In genomic region chr17:41919165-41919817, GRCh38 we compare ENCODE assay signal across 1 cellular context.
TF ChIP-seq lines count a peak whose summit lies in the region.

No MANE protein-coding gene starts in this region.

TF ChIP-seq in HepG2, 621 proteins besides CTCF, POLR2A, EP300 and RAD21 (continued from another document and continues in another):
- TF ChIP-seq GMEB1 (CRISPR knock-in tag; IDR thresholded peaks at IDR 0.05; ENCODE audit: borderline replicate concordance) (peak; percentile 8; the same call in 1 of the 2 replicates), UBTF (CRISPR knock-in tag; IDR thresholded peaks at IDR 0.05) (no peak; the same call in 1 of the 2 replicates), MTF2 (CRISPR knock-in tag; IDR thresholded peaks at IDR 0.05; ENCODE audit: borderline replicate concordance) (no peak), ZSCAN20 (CRISPR knock-in tag; IDR thresholded peaks at IDR 0.05; ENCODE audit: borderline replicate concordance) (peak; percentile 56; the same call in 1 of the 2 replicates), JUND (CRISPR knock-in tag; IDR thresholded peaks at IDR 0.05) (no peak; the same call in 1 of the 2 replicates), GFI1 (CRISPR knock-in tag; IDR thresholded peaks at IDR 0.05; ENCODE audit: borderline replicate concordance) (no peak), STAT5B (CRISPR knock-in tag; IDR thresholded peaks at IDR 0.05) (no peak; the same call in 1 of the 2 replicates), ZNF501 (CRISPR knock-in tag; IDR thresholded peaks at IDR 0.05) (peak; percentile 64), SAFB2 (CRISPR knock-in tag; IDR thresholded peaks at IDR 0.05; ENCODE audit: borderline replicate concordance, low read depth) (0 out of 2 replicates have a peak, but pooled peaks have one; percentile 65), IRF1 (CRISPR knock-in tag; IDR thresholded peaks at IDR 0.05; ENCODE audit: low read depth) (no peak), ZNF225 (CRISPR knock-in tag; IDR thresholded peaks at IDR 0.05) (no peak; the same call in 1 of the 2 replicates), ZNF660 (CRISPR knock-in tag; IDR thresholded peaks at IDR 0.05; ENCODE audit: borderline replicate concordance, low read depth) (0 out of 2 replicates have a peak, but pooled peaks have one; percentile 16), ZNF776 (CRISPR knock-in tag; IDR thresholded peaks at IDR 0.05) (0 out of 2 replicates have a peak, but pooled peaks have one; percentile 73), NFRKB (IDR thresholded peaks at IDR 0.05) (no peak), PBX2 (CRISPR knock-in tag; IDR thresholded peaks at IDR 0.05) (peak; percentile 23; the same call in 1 of the 2 replicates), ZFP36 (IDR thresholded peaks at IDR 0.05; ENCODE audit: borderline replicate concordance, low read depth, low read length, partially characterized antibody) (no peak), ZMYM3 (CRISPR knock-in tag; IDR thresholded peaks at IDR 0.05) (peak; percentile 69; the same call in 1 of the 2 replicates), ZNF572 (CRISPR knock-in tag; IDR thresholded peaks at IDR 0.05) (no peak), BRCA1 (CRISPR knock-in tag; IDR thresholded peaks at IDR 0.05) (no peak), ZNF670 (CRISPR knock-in tag; IDR thresholded peaks at IDR 0.05; ENCODE audit: borderline replicate concordance) (peak; percentile 23; the same call in 1 of the 2 replicates), EEA1 (CRISPR knock-in tag; IDR thresholded peaks at IDR 0.05; ENCODE audit: borderline replicate concordance) (peak; percentile 75), SPEN (CRISPR knock-in tag; IDR thresholded peaks at IDR 0.05; ENCODE audit: low read depth) (peak; percentile 76), ZMAT5 (CRISPR knock-in tag; IDR thresholded peaks at IDR 0.05; ENCODE audit: borderline replicate concordance, low read depth) (no peak), ZHX1 (CRISPR knock-in tag; IDR thresholded peaks at IDR 0.05; ENCODE audit: low read depth) (peak; percentile 72), ZNF138 (CRISPR knock-in tag; IDR thresholded peaks at IDR 0.05; ENCODE audit: low read depth) (0 out of 2 replicates have a peak, but pooled peaks have one; percentile 76), ZNF768 (CRISPR knock-in tag; IDR thresholded peaks at IDR 0.05) (peak; percentile 61; the same call in 1 of the 2 replicates), KDM5B (CRISPR knock-in tag; IDR thresholded peaks at IDR 0.05; ENCODE audit: borderline replicate concordance) (peak; percentile 75; the same call in 1 of the 2 replicates), ZBTB49 (CRISPR knock-in tag; IDR thresholded peaks at IDR 0.05; ENCODE audit: borderline replicate concordance) (peak; percentile 85; the same call in 1 of the 2 replicates), MYC (CRISPR knock-in tag; IDR thresholded peaks at IDR 0.05; ENCODE audit: borderline replicate concordance) (peak; percentile 96), PHF5A (CRISPR knock-in tag; IDR thresholded peaks at IDR 0.05; ENCODE audit: low read depth, unreplicated experiment) (peak; percentile 57), ZZZ3 (CRISPR knock-in tag; IDR thresholded peaks at IDR 0.05; ENCODE audit: borderline replicate concordance) (no peak), ZNF142 (CRISPR knock-in tag; IDR thresholded peaks at IDR 0.05) (0 out of 2 replicates have a peak, but pooled peaks have one; percentile 12), ARID4A (CRISPR knock-in tag; IDR thresholded peaks at IDR 0.05; ENCODE audit: borderline replicate concordance) (peak; percentile 49), HOXA5 (CRISPR knock-in tag; IDR thresholded peaks at IDR 0.05) (no peak)
